25 cellular contexts compared by ENCODE assay signal in the genomic region with DNA sequence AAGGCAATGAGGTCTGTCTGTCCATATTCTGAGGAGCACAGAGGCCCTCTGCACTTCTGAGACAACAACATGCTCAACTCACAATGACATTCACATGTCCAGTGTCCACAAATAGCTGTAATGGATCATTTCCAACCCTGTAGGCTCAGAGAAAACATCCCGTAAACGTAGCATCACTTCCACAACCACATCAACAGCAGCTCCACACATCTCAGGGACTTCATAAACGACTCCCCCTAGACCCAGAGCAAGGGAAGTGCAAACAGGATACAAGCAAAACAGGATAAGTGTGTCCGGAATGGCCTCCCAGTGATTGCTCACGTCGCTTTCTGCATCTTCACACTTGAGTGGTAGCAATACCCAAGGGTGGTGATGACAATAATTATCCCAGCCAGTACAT.
DNase-seq lines count a peak whose midpoint lies in the region; ATAC-seq and TF ChIP-seq lines count a peak whose summit lies in the region.
"Had no signal": no experiment of that assay in that cellular context is flagged by ENCODE, and none has a peak within 500 bp of the region (broad histone marks: within the 10 kb centered on the region; RNA-seq: fewer than 3 reads in every experiment).

No MANE protein-coding gene starts in this region.

- H3K4me3 ChIP-seq in choroid plexus epithelial cell (ENCODE audit: low read depth, low read length) (no peak overlapping the region), neural progenitor cell (no peak overlapping the region), gastroesophageal sphincter (no peak overlapping the region), stomach (no peak overlapping the region)
- H3K4me3 ChIP-seq: gastrocnemius medialis, ovary, suprapubic skin had no signal

- peak overlapping the region; percentile 10 for H3K4me2 ChIP-seq in neural progenitor cell

- intact Hi-C loops in left cardiac atrium (cut with DNase I) (loop anchor here in 1 of 2 donors (10.0 kb wide), 1 partner anchor 103 kb away; no protein-coding TSS in a partner anchor), stomach (cut with DNase I; ENCODE audit: low total_unique reads) (no loop called here)

- peaks cover 10% of the 10 kb centered on the region for H3F3A ChIP-seq in neural progenitor cell (ENCODE audit: low read depth)

- peak overlapping the region; percentile 65 for H3K27ac Mint-ChIP-seq in neural progenitor cell
- H3K27ac Mint-ChIP-seq: activated CD8-positive, alpha-beta T cell treated with anti-CD3 and anti-CD28 coated beads for 36 hours; activated naive CD4-positive, alpha-beta T cell treated with anti-CD3 and anti-CD28 coated beads, Interleukin-2, amount 50 U/mL, for 24 hours; activated T-helper 2 cell treated with anti-CD3 and anti-CD28 coated beads, Interferon-gamma antibody, Interleukin-2, Interleukin-4, amounts not matched to agents 10 μg/mL and 5 μg/mL and 100 μg/mL, durations not matched to agents 14 hours and 24 hours and 36 hours; stimulated activated memory B cell treated with anti-CD40 and anti-IgM and Interleukin-4, amounts not matched to agents 10 μg/mL and 1 μg/mL and 100 μg/mL, for 72 hours had no signal

- peaks cover 4% of the 10 kb centered on the region for H3K9me3 Mint-ChIP-seq in neural progenitor cell
- H3K9me3 Mint-ChIP-seq: activated CD8-positive, alpha-beta T cell treated with anti-CD3 and anti-CD28 coated beads for 36 hours; activated naive CD4-positive, alpha-beta T cell treated with anti-CD3 and anti-CD28 coated beads, Interleukin-2, amount 50 U/mL, for 24 hours; activated T-helper 2 cell treated with anti-CD3 and anti-CD28 coated beads, Interferon-gamma antibody, Interleukin-2, Interleukin-4, amounts not matched to agents 10 μg/mL and 5 μg/mL and 100 μg/mL, durations not matched to agents 14 hours and 24 hours and 36 hours; nephron progenitor cell; stimulated activated memory B cell treated with anti-CD40 and anti-IgM and Interleukin-4, amounts not matched to agents 10 μg/mL and 1 μg/mL and 100 μg/mL, for 72 hours had no signal

- DNase-seq in HuH-7 (ENCODE audit: low spot score) (peak; percentile 32), choroid plexus epithelial cell (ENCODE audit: low read depth) (peak; percentile 12), left cardiac atrium (no peak), neural progenitor cell (ENCODE audit: low spot score) (peak; percentile 29), DMS114 treated with DMSO at 0.1 percent for 48 hours (lab: John Stamatoyannopoulos, UW; ENCODE audit: unreplicated experiment) (no peak), stomach (no peak), NCI-H526 (lab: John Stamatoyannopoulos, UW) (no peak)
- DNase-seq: activated CD4-positive, alpha-beta T cell treated with anti-CD3 and anti-CD28 coated beads for 1 hour; activated CD8-positive, alpha-beta T cell treated with anti-CD3 and anti-CD28 coated beads for 36 hours; amygdala; cortex of kidney; esophagus squamous epithelium; gastrocnemius medialis; NCI-H1436 treated with DMSO at 0.1 percent for 48 hours; NCI-H2107; nephron progenitor cell; ovary; stimulated activated CD4-positive, alpha-beta T cell treated with anti-CD3 and anti-CD28 coated beads, Interleukin-4, amount 100 ng/mL, for 24 hours had no signal

- peaks cover 15% of the 10 kb centered on the region for H3K4me1 Mint-ChIP-seq in neural progenitor cell
- H3K4me1 Mint-ChIP-seq: activated naive CD4-positive, alpha-beta T cell treated with anti-CD3 and anti-CD28 coated beads, Interleukin-2, amount 50 U/mL, for 24 hours; stimulated activated memory B cell treated with anti-CD40 and anti-IgM and Interleukin-4, amounts not matched to agents 10 μg/mL and 1 μg/mL and 100 μg/mL, for 72 hours had no signal

- H3K79me2 ChIP-seq in neural progenitor cell (ENCODE audit: low read depth): no peaks in the 10 kb centered on the region

- H3K9me3 ChIP-seq in neural progenitor cell (ENCODE audit: low read depth) (no peaks in the 10 kb centered on the region), gastroesophageal sphincter (no peaks in the 10 kb centered on the region), stomach (no peaks in the 10 kb centered on the region)
- H3K9me3 ChIP-seq: esophagus squamous epithelium, gastrocnemius medialis, ovary, suprapubic skin had no signal

- ATAC-seq in left cardiac atrium: peak; percentile 54 to 71
- ATAC-seq in gastroesophageal sphincter: no peak
- ATAC-seq: activated CD8-positive, alpha-beta T cell treated with anti-CD3 and anti-CD28 coated beads for 36 hours; gastrocnemius medialis; HCT116; stimulated activated memory B cell treated with anti-CD40 and anti-IgM and Interleukin-4, amounts not matched to agents 10 μg/mL and 1 μg/mL and 100 μg/mL, for 72 hours had no signal

- H3K4me1 ChIP-seq in neural progenitor cell: peaks cover 15% of the 10 kb centered on the region
- H3K4me1 ChIP-seq in gastroesophageal sphincter: peaks cover 0 to 19% (median 12%) of the 10 kb centered on the region in 3 donors
- H3K4me1 ChIP-seq in stomach: peaks cover 0 to 27% (median 12%) of the 10 kb centered on the region in 4 donors

- H3K9ac ChIP-seq in neural progenitor cell: no peak overlapping the region

- H3K27ac ChIP-seq in neural progenitor cell: no peak overlapping the region
- H3K27ac ChIP-seq in gastroesophageal sphincter: peak overlapping the region in 1 of 4 donors; percentile 46
- peak overlapping the region in 2 of 5 donors; percentile 55 to 69 for H3K27ac ChIP-seq in stomach
- H3K27ac ChIP-seq: C4-2B, ovary, suprapubic skin had no signal

- H3K4me3 Mint-ChIP-seq in neural progenitor cell: no peak overlapping the region
- H3K4me3 Mint-ChIP-seq: activated CD8-positive, alpha-beta T cell treated with anti-CD3 and anti-CD28 coated beads for 36 hours; activated naive CD4-positive, alpha-beta T cell treated with anti-CD3 and anti-CD28 coated beads, Interleukin-2, amount 50 U/mL, for 24 hours; nephron progenitor cell; stimulated activated memory B cell treated with anti-CD40 and anti-IgM and Interleukin-4, amounts not matched to agents 10 μg/mL and 1 μg/mL and 100 μg/mL, for 72 hours had no signal

- TF ChIP-seq CTCF in choroid plexus epithelial cell (conservative IDR thresholded peaks at IDR 0.05; ENCODE audit: low read depth, low read length): peak; percentile 15
- peak; percentile 31 for TF ChIP-seq CTCF in neural progenitor cell (IDR thresholded peaks at IDR 0.05)
- no peak for TF ChIP-seq CTCF in gastroesophageal sphincter (IDR thresholded peaks at IDR 0.05)
- TF ChIP-seq CTCF in stomach (IDR thresholded peaks at IDR 0.05): no peak

- H3K36me3 Mint-ChIP-seq in neural progenitor cell: no peaks in the 10 kb centered on the region
- H3K36me3 Mint-ChIP-seq: activated naive CD4-positive, alpha-beta T cell treated with anti-CD3 and anti-CD28 coated beads, Interleukin-2, amount 50 U/mL, for 24 hours; stimulated activated memory B cell treated with anti-CD40 and anti-IgM and Interleukin-4, amounts not matched to agents 10 μg/mL and 1 μg/mL and 100 μg/mL, for 72 hours had no signal

- no peaks in the 10 kb centered on the region for H4K20me1 ChIP-seq in neural progenitor cell (ENCODE audit: low read depth)

- H2AFZ ChIP-seq in neural progenitor cell (replicated peaks): no peak overlapping the region

- TF ChIP-seq POLR2A in gastroesophageal sphincter (IDR thresholded peaks at IDR 0.05) (no peak), stomach (IDR thresholded peaks at IDR 0.05) (no peak)

- peaks cover 3% of the 10 kb centered on the region for H3K27me3 Mint-ChIP-seq in neural progenitor cell (ENCODE audit: insufficient read depth, low read depth)
- H3K27me3 Mint-ChIP-seq: activated CD8-positive, alpha-beta T cell treated with anti-CD3 and anti-CD28 coated beads for 36 hours; activated naive CD4-positive, alpha-beta T cell treated with anti-CD3 and anti-CD28 coated beads, Interleukin-2, amount 50 U/mL, for 24 hours had no signal

- no peaks in the 10 kb centered on the region for H3K27me3 ChIP-seq in neural progenitor cell
- no peaks in the 10 kb centered on the region for H3K27me3 ChIP-seq in gastroesophageal sphincter
- no peaks in the 10 kb centered on the region for H3K27me3 ChIP-seq in stomach
- H3K27me3 ChIP-seq: esophagus squamous epithelium, gastrocnemius medialis, ovary, suprapubic skin had no signal

- no peaks in the 10 kb centered on the region for H3K36me3 ChIP-seq in neural progenitor cell
- H3K36me3 ChIP-seq in gastroesophageal sphincter: no peaks in the 10 kb centered on the region
- no peaks in the 10 kb centered on the region for H3K36me3 ChIP-seq in stomach
- H3K36me3 ChIP-seq: esophagus squamous epithelium, gastrocnemius medialis, ovary, suprapubic skin had no signal

- WGBS in gastroesophageal sphincter (ENCODE audit: low coverage in 1 of 2), 2 donors: 36 to 74% methylated on average over 4 to 6 of the region's 6 CpGs
- 50 to 74% (median 69%) methylated on average over 5 to 6 of the region's 6 CpGs for WGBS in stomach, 5 donors

- no peak for TF ChIP-seq EP300 in gastroesophageal sphincter (IDR thresholded peaks at IDR 0.05)
- TF ChIP-seq EP300 in stomach (IDR thresholded peaks at IDR 0.05): no peak

Comparison
In these comparisons a context has a peak if more than half of its experiments do, and no peak if none do; other contexts are left out.
1. DNase-seq: peak in HuH-7 (single experiment), choroid plexus epithelial cell (single experiment) and neural progenitor cell (single experiment); none in left cardiac atrium (single experiment), DMS114 treated with DMSO at 0.1 percent for 48 hours (single experiment), stomach (single experiment) and NCI-H526 (0 of 2).
2. CTCF ChIP-seq: peak in choroid plexus epithelial cell (single experiment) and neural progenitor cell (single experiment); none in gastroesophageal sphincter (0 of 4) and stomach (0 of 7).